In the genomic region with DNA sequence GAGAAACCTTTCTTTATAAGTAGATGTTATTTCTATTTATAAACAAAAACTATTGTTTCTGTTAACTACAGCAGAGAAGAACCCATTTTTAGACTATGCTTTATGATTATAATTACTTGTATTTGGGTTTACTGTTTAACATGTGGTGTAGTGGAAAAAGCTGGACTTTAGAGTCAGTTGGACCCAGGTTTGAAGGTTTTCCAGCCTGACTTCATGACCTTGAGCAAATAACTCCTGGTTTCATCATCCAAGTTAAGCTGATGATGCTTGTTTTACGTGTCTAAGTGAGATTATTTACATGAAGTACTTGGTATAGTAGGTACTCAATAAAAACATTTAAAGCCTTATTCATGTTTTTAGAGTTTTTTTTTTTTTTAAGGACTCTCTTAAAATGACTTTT, we compare ENCODE assay signal across 26 cellular contexts.
"Had no signal": no experiment of that assay in that cellular context is flagged by ENCODE, and none has a peak within 500 bp of the region (broad histone marks: within the 10 kb centered on the region; RNA-seq: fewer than 3 reads in every experiment).

No MANE protein-coding gene starts in this region.

- H3K9me3 ChIP-seq: mucosa of descending colon, right atrium auricular region, suprapubic skin, tibial artery, upper lobe of right lung had no signal

- H3K27me3 ChIP-seq: dorsolateral prefrontal cortex, left lung, right atrium auricular region, suprapubic skin, tibial artery, upper lobe of right lung had no signal

- H3K36me3 ChIP-seq: left lung, right atrium auricular region, upper lobe of right lung had no signal

- H3K4me1 ChIP-seq: left lung, right atrium auricular region, suprapubic skin, tibial artery, upper lobe of right lung had no signal

- H3K4me3 ChIP-seq: coronary artery, dorsolateral prefrontal cortex, left lung, lung, mucosa of descending colon, right atrium auricular region, suprapubic skin, tibial artery, upper lobe of right lung had no signal

- H3K27ac ChIP-seq: coronary artery, dorsolateral prefrontal cortex, left lung, right atrium auricular region, suprapubic skin, tibial artery, upper lobe of right lung had no signal

- ATAC-seq: activated CD8-positive, alpha-beta T cell treated with anti-CD3 and anti-CD28 coated beads for 36 hours; activated T-cell treated with anti-CD3 and anti-CD28 coated beads, Interleukin-2, amount 50 U/mL, for 4 hours; activated T-helper 17 cell treated with anti-CD3 and anti-CD28 coated beads, Interleukin-2, amount 50 U/mL, for 72 hours; left lung; mucosa of descending colon; natural killer cell treated with Interleukin-12 subunit alpha and Interleukin-12 subunit beta and Interleukin-15 and Interleukin-18, amount 100 ng/mL, for 72 hours; upper lobe of right lung had no signal

- DNase-seq: activated CD4-positive, alpha-beta T cell treated with anti-CD3 and anti-CD28 coated beads for 1 hour; activated CD4-positive, alpha-beta T cell treated with anti-CD3 and anti-CD28 coated beads, Interleukin-2, amount 50 U/mL, for 1 hour; activated CD8-positive, alpha-beta T cell treated with anti-CD3 and anti-CD28 coated beads for 36 hours; activated gamma-delta T cell treated with Interleukin-2 at 50 U/mL for 16 hours; activated naive CD4-positive, alpha-beta T cell treated with anti-CD3 and anti-CD28 coated beads, Interleukin-2, amount 50 U/mL, for 16 hours; activated T-cell treated with anti-CD3 and anti-CD28 coated beads, Interleukin-2, amount 50 U/mL, for 4 hours; dorsolateral prefrontal cortex; effector memory CD4-positive, alpha-beta T cell; erythroblast; foreskin fibroblast; head of caudate nucleus; hypothalamus; immature natural killer cell; left lung; mucosa of descending colon; stimulated activated CD4-positive, alpha-beta T cell treated with anti-CD3 and anti-CD28 coated beads, Interleukin-15, amount 100 ng/mL, for 24 hours; stimulated activated CD4-positive, alpha-beta T cell treated with anti-CD3 and anti-CD28 coated beads, Interleukin-2, amount 100 ng/mL, for 24 hours; stimulated activated naive CD4-positive, alpha-beta T cell; tibial artery; upper lobe of right lung had no signal
